14 cellular contexts compared by ENCODE assay signal in the genomic region with DNA sequence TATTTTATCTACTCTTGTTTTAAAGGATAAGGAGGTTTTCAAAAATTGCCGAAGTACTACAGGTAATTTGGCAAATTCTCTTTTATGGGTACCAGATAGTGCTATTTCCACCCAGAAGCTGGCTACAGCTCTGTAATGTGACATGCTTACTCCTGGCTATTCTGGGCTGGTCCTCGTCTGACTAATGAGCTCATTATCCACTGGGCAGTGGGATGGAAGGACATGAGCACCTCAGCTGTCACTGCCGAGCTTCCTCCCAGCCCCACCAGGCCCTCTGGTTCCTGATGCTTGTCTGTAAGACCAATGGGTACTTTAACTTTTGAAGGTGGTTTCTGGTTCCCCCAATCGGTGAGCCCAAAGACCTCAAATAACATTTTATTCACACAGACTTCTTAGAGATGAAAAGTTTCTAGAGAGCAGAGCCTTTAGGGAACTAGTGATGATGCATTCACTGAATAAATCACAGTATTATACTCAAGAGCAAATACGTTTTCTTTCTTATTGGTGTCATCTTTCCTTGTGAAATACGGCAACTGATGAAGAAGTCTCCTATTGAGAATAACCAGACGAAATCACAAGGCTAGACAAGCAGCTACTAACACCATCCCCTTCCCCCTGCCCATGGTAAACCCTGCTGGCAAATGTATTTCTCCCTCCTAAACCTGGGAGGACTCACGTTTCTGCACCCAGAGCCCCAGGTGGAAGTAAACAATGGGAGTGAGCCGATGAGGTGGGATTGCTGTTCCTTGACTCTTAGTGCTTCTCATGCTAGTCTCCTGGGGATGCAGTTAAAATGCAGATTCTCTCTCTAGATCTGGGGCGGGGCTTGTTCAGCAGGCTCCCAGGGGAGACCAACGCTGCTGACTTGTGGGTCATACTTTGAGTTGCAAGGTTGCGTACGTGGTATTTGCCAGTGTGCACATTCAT.
DNase-seq lines count a peak whose midpoint lies in the region; TF ChIP-seq lines count a peak whose summit lies in the region.
"Had no signal": no experiment of that assay in that cellular context is flagged by ENCODE, and none has a peak within 500 bp of the region (broad histone marks: within the 10 kb centered on the region; RNA-seq: fewer than 3 reads in every experiment).

No MANE protein-coding gene starts in this region.

- DNase-seq in NT2/D1 (ENCODE audit: low read depth, low spot score) (peak; percentile 3), esophagus muscularis mucosa (ENCODE audit: extremely low spot score) (peak; percentile 60), transverse colon (no peak), G401 (ENCODE audit: low spot score) (no peak), mesenteric fat pad (ENCODE audit: low spot score) (no peak), NCI-H748 treated with DMSO at 0.1 percent for 48 hours (lab: John Stamatoyannopoulos, UW) (no peak)
- DNase-seq: activated T-cell treated with anti-CD3 and anti-CD28 coated beads for 4 hours, islet precursor cell, NCI-H526, SHP77 treated with DMSO at 0.1 percent for 48 hours, T-helper 17 cell had no signal

- H3K36me3 ChIP-seq in NT2/D1 (ENCODE audit: insufficient read depth, insufficient read length, low read length) = no peaks in the 10 kb centered on the region
- no peaks in the 10 kb centered on the region for H3K36me3 ChIP-seq in esophagus muscularis mucosa
- no peaks in the 10 kb centered on the region for H3K36me3 ChIP-seq in muscle layer of colon (ENCODE audit: insufficient read depth, low read length)
- no peaks in the 10 kb centered on the region for H3K36me3 ChIP-seq in transverse colon

- H3K27ac ChIP-seq in esophagus muscularis mucosa (replicated peaks in 1 of 4) (peak overlapping the region; percentile 55 to 81 (median 75)), muscle layer of colon (ENCODE audit: low read depth, low read length) (peak overlapping the region; percentile 14), transverse colon (peak overlapping the region in 3 of 4 donors; percentile 35 to 80 (median 72))
- H3K27ac ChIP-seq: VCaP had no signal

- H3K9me3 ChIP-seq in NT2/D1 (ENCODE audit: insufficient read depth, low read length) (no peaks in the 10 kb centered on the region), esophagus muscularis mucosa (no peaks in the 10 kb centered on the region), muscle layer of colon (ENCODE audit: low read length) (no peaks in the 10 kb centered on the region), transverse colon (no peaks in the 10 kb centered on the region)

- TF ChIP-seq EP300 in esophagus muscularis mucosa (IDR thresholded peaks at IDR 0.05) (no peak), transverse colon (IDR thresholded peaks at IDR 0.05; ENCODE audit: low read depth) (no peak)

- no peaks in the 10 kb centered on the region for H3K4me1 ChIP-seq in NT2/D1 (ENCODE audit: insufficient read depth, insufficient read length)
- H3K4me1 ChIP-seq in esophagus muscularis mucosa = peaks cover 39 to 64% (median 52%) of the 10 kb centered on the region in 4 donors
- peaks cover 53% of the 10 kb centered on the region for H3K4me1 ChIP-seq in muscle layer of colon (ENCODE audit: insufficient read depth, low read length)
- peaks cover 0 to 17% (median 5%) of the 10 kb centered on the region in 4 donors for H3K4me1 ChIP-seq in transverse colon

- H3K27me3 ChIP-seq in NT2/D1 (ENCODE audit: insufficient read depth, insufficient read length) (no peaks in the 10 kb centered on the region), esophagus muscularis mucosa (no peaks in the 10 kb centered on the region), muscle layer of colon (ENCODE audit: control insufficient read depth in 1 of 2, insufficient read depth in 2 of 2, low read length in 2 of 2) (no peaks in the 10 kb centered on the region), transverse colon (no peaks in the 10 kb centered on the region)

- TF ChIP-seq POLR2A in esophagus muscularis mucosa (IDR thresholded peaks at IDR 0.05; ENCODE audit: low read depth) = no peak
- TF ChIP-seq POLR2A in transverse colon (IDR thresholded peaks at IDR 0.05) = no peak

- intact Hi-C loops in esophagus muscularis mucosa (cut with DNase I) = no loop called here
- intact Hi-C loops in transverse colon (cut with DNase I; ENCODE audit: low total_unique reads) = no loop called here

- no peak overlapping the region for H3K4me3 ChIP-seq in NT2/D1 (ENCODE audit: insufficient read length, low read depth)
- H3K4me3 ChIP-seq in esophagus muscularis mucosa = no peak overlapping the region
- H3K4me3 ChIP-seq in muscle layer of colon (ENCODE audit: low read depth in 1 of 2, low read length in 2 of 2) = no peak overlapping the region
- H3K4me3 ChIP-seq in transverse colon = no peak overlapping the region
- H3K4me3 ChIP-seq: K562 had no signal

- TF ChIP-seq CTCF in esophagus muscularis mucosa (IDR thresholded peaks at IDR 0.05) (no peak), transverse colon (IDR thresholded peaks at IDR 0.05) (no peak)

- 56% methylated on average over 13 of the region's 13 CpGs for WGBS in esophagus muscularis mucosa
- WGBS in transverse colon (ENCODE audit: low coverage in 1 of 2), 2 donors = 72 to 93% methylated on average over 3 to 13 of the region's 13 CpGs

- H3K9ac ChIP-seq in NT2/D1 (ENCODE audit: insufficient read length, low read depth) (no peak overlapping the region), muscle layer of colon (ENCODE audit: low read length) (no peak overlapping the region)

- in situ Hi-C loops in transverse colon (cut with MboI; ENCODE audit: low pct_ligation_motif_present in 1 of 4, low pct_unique_long_range_greater_than_20kb in 1 of 4, low sequenced_read_pairs in 3 of 4) (no loop called here), G401 (cut with HindIII; ENCODE audit: low sequenced_read_pairs) (no loop called here)

Comparison
In these comparisons a context has a peak if more than half of its experiments do, and no peak if none do; other contexts are left out.
1. DNase-seq: peak in NT2/D1 (single experiment) and esophagus muscularis mucosa (single experiment); none in transverse colon (single experiment), G401 (single experiment), mesenteric fat pad (single experiment) and NCI-H748 treated with DMSO at 0.1 percent for 48 hours (single experiment).
2. H3K27ac ChIP-seq: peak in every context shown above with its lines; median percentile 75 in esophagus muscularis mucosa; 72 in transverse colon; 14 in muscle layer of colon.